1 cellular context compared by ENCODE assay signal in the genomic region with DNA sequence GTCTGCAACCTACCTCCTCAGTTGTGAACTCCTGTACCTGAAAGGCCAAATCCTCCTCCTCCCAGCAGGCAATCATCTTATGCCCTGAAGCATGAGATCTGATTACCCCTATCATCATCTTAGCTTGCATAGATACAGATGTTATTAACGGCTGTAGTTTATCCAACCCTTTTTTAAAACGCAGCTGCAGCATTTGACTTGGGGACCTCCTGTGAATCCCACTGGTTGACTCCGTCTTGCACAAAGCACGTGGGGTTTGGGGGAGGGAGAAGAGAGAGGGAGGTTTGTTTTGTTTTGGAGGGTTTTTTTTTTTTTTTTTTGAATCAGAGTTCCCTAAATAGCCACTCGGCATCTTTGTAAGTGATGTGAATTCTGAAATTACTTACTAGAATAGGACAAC.
TF ChIP-seq lines count a peak whose summit lies in the region.

No MANE protein-coding gene starts in this region.

TF ChIP-seq in GM23338, 12 proteins besides CTCF, POLR2A, EP300 and RAD21 (continued from another document):
- TF ChIP-seq, protein P1, sequence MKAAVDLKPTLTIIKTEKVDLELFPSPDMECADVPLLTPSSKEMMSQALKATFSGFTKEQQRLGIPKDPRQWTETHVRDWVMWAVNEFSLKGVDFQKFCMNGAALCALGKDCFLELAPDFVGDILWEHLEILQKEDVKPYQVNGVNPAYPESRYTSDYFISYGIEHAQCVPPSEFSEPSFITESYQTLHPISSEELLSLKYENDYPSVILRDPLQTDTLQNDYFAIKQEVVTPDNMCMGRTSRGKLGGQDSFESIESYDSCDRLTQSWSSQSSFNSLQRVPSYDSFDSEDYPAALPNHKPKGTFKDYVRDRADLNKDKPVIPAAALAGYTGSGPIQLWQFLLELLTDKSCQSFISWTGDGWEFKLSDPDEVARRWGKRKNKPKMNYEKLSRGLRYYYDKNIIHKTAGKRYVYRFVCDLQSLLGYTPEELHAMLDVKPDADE (IDR thresholded peaks at IDR 0.05), result no peak
- no peak for TF ChIP-seq ZNF114 (CRISPR knock-in tag; IDR thresholded peaks at IDR 0.05)
